In the genomic region with DNA sequence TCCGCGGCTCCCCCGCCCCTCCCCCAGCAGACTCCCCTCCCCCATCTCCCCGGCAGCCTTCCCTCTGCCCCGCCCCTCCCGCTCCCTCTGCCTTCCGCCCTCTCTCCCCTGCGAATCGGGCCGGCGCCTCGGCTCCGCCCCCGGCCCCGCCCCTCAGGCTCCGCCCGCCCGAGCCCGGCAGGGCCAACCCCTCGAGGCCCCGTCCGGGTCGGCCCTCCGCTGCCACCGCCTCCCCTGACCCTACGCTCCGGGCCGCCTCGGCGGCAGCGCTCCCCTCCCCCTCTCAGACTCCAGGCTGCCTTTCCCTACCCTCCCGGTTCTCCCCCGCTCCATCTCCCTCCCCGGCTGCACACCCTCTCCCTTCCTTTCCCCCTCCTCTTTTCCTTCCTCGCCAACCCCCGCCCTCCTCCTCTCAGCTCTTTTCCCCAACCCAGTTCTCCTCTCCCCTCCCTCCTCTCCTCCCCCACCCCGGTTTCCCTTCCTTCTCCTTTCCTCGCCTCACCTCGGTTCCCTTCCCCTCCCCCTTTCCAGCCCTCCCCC, we compare ENCODE assay signal across 1 cellular context.
TF ChIP-seq lines count a peak whose summit lies in the region.

No MANE protein-coding gene starts in this region.

TF ChIP-seq in HEK293, 187 proteins besides CTCF, POLR2A, EP300 and RAD21 (continued from another document and continues in another):
- TF ChIP-seq ZNF169 (tag by site-specific recombination; IDR thresholded peaks at IDR 0.05) (no peak), ZNF221 (tag by site-specific recombination; IDR thresholded peaks at IDR 0.05; ENCODE audit: borderline replicate concordance) (no peak), ZNF24 (tag by site-specific recombination; IDR thresholded peaks at IDR 0.05) (no peak), ZNF112 (tag by site-specific recombination; IDR thresholded peaks at IDR 0.05) (no peak), ZNF76 (tag by site-specific recombination; IDR thresholded peaks at IDR 0.05; ENCODE audit: borderline replicate concordance, low read depth) (peak; percentile 70), ZNF140 (tag by site-specific recombination; IDR thresholded peaks at IDR 0.05) (peak; percentile 92; the same call in 1 of the 2 replicates), MZF1 (tag by site-specific recombination; IDR thresholded peaks at IDR 0.05; ENCODE audit: borderline replicate concordance) (no peak; the same call in 1 of the 2 replicates), ZBTB48 (tag by site-specific recombination; IDR thresholded peaks at IDR 0.05) (peak; percentile 65; the same call in 1 of the 2 replicates), GLIS1 (tag by site-specific recombination; IDR thresholded peaks at IDR 0.05) (peak; percentile 39), ZNF768 (tag by site-specific recombination; IDR thresholded peaks at IDR 0.05) (no peak), KLF8 (tag by site-specific recombination; IDR thresholded peaks at IDR 0.05) (peak; percentile 73; the same call in 1 of the 2 replicates), ZNF530 (tag by site-specific recombination; IDR thresholded peaks at IDR 0.05; ENCODE audit: low read depth) (no peak), ZNF16 (tag by site-specific recombination; IDR thresholded peaks at IDR 0.05; ENCODE audit: low read depth) (no peak), ZNF629 (tag by site-specific recombination; IDR thresholded peaks at IDR 0.05) (peak; percentile 17; the same call in 1 of the 2 replicates), ZNF558 (tag by site-specific recombination; IDR thresholded peaks at IDR 0.05) (no peak), ZNF114 (tag by site-specific recombination; IDR thresholded peaks at IDR 0.05) (no peak), ZNF2 (tag by site-specific recombination; IDR thresholded peaks at IDR 0.05) (no peak), ZNF354C (tag by site-specific recombination; IDR thresholded peaks at IDR 0.05; ENCODE audit: borderline replicate concordance, low read depth) (no peak), ZNF830 (tag by site-specific recombination; IDR thresholded peaks at IDR 0.05; ENCODE audit: low read depth) (no peak), ZNF785 (tag by site-specific recombination; IDR thresholded peaks at IDR 0.05) (no peak), ZNF266 (tag by site-specific recombination; IDR thresholded peaks at IDR 0.05; ENCODE audit: low read depth) (0 out of 2 replicates have a peak, but pooled peaks have one; percentile 14), RBAK (tag by site-specific recombination; IDR thresholded peaks at IDR 0.05) (no peak), ZNF433 (tag by site-specific recombination; IDR thresholded peaks at IDR 0.05; ENCODE audit: low read depth) (no peak), ZNF48 (tag by site-specific recombination; IDR thresholded peaks at IDR 0.05) (no peak), KLF7 (tag by site-specific recombination; IDR thresholded peaks at IDR 0.05; ENCODE audit: borderline replicate concordance) (peak; percentile 92), ZNF510 (tag by site-specific recombination; IDR thresholded peaks at IDR 0.05; ENCODE audit: insufficient replicate concordance) (no peak), ZNF132 (tag by site-specific recombination; IDR thresholded peaks at IDR 0.05; ENCODE audit: borderline replicate concordance) (no peak), YY1 (tag by site-specific recombination; IDR thresholded peaks at IDR 0.05) (no peak), ZNF146 (tag by site-specific recombination; IDR thresholded peaks at IDR 0.05) (peak; percentile 14; the same call in 1 of the 2 replicates), ZNF707 (tag by site-specific recombination; IDR thresholded peaks at IDR 0.05) (no peak), MYNN (tag by site-specific recombination; IDR thresholded peaks at IDR 0.05; ENCODE audit: borderline replicate concordance) (no peak)
- TF ChIP-seq, protein P1, sequence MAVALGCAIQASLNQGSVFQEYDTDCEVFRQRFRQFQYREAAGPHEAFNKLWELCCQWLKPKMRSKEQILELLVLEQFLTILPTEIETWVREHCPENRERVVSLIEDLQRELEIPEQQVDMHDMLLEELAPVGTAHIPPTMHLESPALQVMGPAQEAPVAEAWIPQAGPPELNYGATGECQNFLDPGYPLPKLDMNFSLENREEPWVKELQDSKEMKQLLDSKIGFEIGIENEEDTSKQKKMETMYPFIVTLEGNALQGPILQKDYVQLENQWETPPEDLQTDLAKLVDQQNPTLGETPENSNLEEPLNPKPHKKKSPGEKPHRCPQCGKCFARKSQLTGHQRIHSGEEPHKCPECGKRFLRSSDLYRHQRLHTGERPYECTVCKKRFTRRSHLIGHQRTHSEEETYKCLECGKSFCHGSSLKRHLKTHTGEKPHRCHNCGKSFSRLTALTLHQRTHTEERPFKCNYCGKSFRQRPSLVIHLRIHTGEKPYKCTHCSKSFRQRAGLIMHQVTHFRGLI (tag by site-specific recombination; IDR thresholded peaks at IDR 0.05), result no peak
- TF ChIP-seq, protein P2, sequence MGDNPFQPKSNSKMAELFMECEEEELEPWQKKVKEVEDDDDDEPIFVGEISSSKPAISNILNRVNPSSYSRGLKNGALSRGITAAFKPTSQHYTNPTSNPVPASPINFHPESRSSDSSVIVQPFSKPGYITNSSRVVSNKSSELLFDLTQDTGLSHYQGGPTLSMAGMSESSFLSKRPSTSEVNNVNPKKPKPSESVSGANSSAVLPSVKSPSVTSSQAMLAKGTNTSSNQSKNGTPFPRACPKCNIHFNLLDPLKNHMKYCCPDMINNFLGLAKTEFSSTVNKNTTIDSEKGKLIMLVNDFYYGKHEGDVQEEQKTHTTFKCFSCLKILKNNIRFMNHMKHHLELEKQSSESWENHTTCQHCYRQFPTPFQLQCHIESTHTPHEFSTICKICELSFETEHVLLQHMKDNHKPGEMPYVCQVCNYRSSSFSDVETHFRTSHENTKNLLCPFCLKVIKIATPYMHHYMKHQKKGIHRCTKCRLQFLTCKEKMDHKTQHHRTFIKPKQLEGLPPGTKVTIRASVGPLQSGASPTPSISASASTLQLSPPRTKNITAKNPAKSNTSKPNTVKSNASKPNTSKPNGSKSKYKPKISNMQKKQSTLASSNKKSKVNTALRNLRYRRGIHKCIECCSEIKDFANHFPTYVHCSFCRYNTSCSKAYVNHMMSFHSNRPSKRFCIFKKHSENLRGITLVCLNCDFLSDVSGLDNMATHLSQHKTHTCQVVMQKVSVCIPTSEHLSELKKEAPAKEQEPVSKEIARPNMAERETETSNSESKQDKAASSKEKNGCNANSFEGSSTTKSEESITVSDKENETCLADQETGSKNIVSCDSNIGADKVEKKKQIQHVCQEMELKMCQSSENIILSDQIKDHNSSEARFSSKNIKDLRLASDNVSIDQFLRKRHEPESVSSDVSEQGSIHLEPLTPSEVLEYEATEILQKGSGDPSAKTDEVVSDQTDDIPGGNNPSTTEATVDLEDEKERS (tag by site-specific recombination; IDR thresholded peaks at IDR 0.05), result no peak
- TF ChIP-seq, protein P3, sequence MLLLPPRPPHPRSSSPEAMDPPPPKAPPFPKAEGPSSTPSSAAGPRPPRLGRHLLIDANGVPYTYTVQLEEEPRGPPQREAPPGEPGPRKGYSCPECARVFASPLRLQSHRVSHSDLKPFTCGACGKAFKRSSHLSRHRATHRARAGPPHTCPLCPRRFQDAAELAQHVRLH (tag by site-specific recombination; IDR thresholded peaks at IDR 0.05), result no peak; the same call in 1 of the 2 replicates
- TF ChIP-seq, protein P4, sequence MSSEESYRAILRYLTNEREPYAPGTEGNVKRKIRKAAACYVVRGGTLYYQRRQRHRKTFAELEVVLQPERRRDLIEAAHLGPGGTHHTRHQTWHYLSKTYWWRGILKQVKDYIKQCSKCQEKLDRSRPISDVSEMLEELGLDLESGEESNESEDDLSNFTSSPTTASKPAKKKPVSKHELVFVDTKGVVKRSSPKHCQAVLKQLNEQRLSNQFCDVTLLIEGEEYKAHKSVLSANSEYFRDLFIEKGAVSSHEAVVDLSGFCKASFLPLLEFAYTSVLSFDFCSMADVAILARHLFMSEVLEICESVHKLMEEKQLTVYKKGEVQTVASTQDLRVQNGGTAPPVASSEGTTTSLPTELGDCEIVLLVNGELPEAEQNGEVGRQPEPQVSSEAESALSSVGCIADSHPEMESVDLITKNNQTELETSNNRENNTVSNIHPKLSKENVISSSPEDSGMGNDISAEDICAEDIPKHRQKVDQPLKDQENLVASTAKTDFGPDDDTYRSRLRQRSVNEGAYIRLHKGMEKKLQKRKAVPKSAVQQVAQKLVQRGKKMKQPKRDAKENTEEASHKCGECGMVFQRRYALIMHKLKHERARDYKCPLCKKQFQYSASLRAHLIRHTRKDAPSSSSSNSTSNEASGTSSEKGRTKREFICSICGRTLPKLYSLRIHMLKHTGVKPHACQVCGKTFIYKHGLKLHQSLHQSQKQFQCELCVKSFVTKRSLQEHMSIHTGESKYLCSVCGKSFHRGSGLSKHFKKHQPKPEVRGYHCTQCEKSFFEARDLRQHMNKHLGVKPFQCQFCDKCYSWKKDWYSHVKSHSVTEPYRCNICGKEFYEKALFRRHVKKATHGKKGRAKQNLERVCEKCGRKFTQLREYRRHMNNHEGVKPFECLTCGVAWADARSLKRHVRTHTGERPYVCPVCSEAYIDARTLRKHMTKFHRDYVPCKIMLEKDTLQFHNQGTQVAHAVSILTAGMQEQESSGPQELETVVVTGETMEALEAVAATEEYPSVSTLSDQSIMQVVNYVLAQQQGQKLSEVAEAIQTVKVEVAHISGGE (tag by site-specific recombination; conservative IDR thresholded peaks at IDR 0.05; ENCODE audit: low read depth), result 0 out of 2 replicates have a peak, but pooled peaks have one; percentile 20
- TF ChIP-seq, protein P5, sequence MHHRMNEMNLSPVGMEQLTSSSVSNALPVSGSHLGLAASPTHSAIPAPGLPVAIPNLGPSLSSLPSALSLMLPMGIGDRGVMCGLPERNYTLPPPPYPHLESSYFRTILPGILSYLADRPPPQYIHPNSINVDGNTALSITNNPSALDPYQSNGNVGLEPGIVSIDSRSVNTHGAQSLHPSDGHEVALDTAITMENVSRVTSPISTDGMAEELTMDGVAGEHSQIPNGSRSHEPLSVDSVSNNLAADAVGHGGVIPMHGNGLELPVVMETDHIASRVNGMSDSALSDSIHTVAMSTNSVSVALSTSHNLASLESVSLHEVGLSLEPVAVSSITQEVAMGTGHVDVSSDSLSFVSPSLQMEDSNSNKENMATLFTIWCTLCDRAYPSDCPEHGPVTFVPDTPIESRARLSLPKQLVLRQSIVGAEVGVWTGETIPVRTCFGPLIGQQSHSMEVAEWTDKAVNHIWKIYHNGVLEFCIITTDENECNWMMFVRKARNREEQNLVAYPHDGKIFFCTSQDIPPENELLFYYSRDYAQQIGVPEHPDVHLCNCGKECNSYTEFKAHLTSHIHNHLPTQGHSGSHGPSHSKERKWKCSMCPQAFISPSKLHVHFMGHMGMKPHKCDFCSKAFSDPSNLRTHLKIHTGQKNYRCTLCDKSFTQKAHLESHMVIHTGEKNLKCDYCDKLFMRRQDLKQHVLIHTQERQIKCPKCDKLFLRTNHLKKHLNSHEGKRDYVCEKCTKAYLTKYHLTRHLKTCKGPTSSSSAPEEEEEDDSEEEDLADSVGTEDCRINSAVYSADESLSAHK (tag by site-specific recombination; IDR thresholded peaks at IDR 0.05), result peak; percentile 49; the same call in 1 of the 2 replicates
- TF ChIP-seq, protein P6, sequence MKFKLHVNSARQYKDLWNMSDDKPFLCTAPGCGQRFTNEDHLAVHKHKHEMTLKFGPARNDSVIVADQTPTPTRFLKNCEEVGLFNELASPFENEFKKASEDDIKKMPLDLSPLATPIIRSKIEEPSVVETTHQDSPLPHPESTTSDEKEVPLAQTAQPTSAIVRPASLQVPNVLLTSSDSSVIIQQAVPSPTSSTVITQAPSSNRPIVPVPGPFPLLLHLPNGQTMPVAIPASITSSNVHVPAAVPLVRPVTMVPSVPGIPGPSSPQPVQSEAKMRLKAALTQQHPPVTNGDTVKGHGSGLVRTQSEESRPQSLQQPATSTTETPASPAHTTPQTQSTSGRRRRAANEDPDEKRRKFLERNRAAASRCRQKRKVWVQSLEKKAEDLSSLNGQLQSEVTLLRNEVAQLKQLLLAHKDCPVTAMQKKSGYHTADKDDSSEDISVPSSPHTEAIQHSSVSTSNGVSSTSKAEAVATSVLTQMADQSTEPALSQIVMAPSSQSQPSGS (tag by site-specific recombination; IDR thresholded peaks at IDR 0.05; ENCODE audit: low read depth), result no peak
- TF ChIP-seq, protein P7, sequence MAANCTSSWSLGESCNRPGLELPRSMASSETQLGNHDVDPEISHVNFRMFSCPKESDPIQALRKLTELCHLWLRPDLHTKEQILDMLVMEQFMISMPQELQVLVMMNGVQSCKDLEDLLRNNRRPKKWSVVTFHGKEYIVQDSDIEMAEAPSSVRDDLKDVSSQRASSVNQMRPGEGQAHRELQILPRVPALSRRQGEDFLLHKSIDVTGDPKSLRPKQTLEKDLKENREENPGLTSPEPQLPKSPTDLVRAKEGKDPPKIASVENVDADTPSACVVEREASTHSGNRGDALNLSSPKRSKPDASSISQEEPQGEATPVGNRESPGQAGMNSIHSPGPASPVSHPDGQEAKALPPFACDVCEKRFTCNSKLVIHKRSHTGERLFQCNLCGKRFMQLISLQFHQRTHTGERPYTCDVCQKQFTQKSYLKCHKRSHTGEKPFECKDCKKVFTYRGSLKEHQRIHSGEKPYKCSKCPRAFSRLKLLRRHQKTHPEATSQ (tag by site-specific recombination; IDR thresholded peaks at IDR 0.05), result peak; percentile 79; the same call in 1 of the 2 replicates
- TF ChIP-seq, protein P8, sequence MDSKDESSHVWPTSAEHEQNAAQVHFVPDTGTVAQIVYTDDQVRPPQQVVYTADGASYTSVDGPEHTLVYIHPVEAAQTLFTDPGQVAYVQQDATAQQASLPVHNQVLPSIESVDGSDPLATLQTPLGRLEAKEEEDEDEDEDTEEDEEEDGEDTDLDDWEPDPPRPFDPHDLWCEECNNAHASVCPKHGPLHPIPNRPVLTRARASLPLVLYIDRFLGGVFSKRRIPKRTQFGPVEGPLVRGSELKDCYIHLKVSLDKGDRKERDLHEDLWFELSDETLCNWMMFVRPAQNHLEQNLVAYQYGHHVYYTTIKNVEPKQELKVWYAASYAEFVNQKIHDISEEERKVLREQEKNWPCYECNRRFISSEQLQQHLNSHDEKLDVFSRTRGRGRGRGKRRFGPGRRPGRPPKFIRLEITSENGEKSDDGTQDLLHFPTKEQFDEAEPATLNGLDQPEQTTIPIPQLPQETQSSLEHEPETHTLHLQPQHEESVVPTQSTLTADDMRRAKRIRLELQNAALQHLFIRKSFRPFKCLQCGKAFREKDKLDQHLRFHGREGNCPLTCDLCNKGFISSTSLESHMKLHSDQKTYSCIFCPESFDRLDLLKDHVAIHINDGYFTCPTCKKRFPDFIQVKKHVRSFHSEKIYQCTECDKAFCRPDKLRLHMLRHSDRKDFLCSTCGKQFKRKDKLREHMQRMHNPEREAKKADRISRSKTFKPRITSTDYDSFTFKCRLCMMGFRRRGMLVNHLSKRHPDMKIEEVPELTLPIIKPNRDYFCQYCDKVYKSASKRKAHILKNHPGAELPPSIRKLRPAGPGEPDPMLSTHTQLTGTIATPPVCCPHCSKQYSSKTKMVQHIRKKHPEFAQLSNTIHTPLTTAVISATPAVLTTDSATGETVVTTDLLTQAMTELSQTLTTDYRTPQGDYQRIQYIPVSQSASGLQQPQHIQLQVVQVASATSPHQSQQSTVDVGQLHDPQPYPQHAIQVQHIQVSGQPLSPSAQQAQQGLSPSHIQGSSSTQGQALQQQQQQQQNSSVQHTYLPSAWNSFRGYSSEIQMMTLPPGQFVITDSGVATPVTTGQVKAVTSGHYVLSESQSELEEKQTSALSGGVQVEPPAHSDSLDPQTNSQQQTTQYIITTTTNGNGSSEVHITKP (tag by site-specific recombination; IDR thresholded peaks at IDR 0.05), result peak; percentile 70
- TF ChIP-seq, protein P9, sequence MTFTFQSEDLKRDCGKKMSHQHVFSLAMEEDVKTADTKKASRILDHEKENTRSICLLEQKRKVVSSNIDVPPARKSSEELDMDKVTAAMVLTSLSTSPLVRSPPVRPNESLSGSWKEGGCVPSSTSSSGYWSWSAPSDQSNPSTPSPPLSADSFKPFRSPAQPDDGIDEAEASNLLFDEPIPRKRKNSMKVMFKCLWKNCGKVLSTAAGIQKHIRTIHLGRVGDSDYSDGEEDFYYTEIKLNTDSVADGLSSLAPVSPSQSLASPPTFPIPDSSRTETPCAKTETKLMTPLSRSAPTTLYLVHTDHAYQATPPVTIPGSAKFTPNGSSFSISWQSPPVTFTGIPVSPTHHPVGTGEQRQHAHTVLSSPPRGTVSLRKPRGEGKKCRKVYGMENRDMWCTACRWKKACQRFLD (tag by site-specific recombination; IDR thresholded peaks at IDR 0.05), result no peak
